Comparison of ENCODE assay signal across 1 cellular context in genomic region chr6:169669147-169669546, GRCh38.
TF ChIP-seq lines count a peak whose summit lies in the region.

No MANE protein-coding gene starts in this region.

TF ChIP-seq in HCT116, 20 proteins besides CTCF, POLR2A, EP300 and RAD21:
- TF ChIP-seq CEBPB (IDR thresholded peaks at IDR 0.05; ENCODE audit: low read depth) (no peak), CBX3 (IDR thresholded peaks at IDR 0.05; ENCODE audit: low read depth) (no peak), ZNF274 (IDR thresholded peaks at IDR 0.05; ENCODE audit: low read depth, low read length) (no peak), EGR1 (IDR thresholded peaks at IDR 0.05; ENCODE audit: low read depth) (no peak)
